ENCODE assay signal across 17 cellular contexts in genomic region chr12:62971769-62972525, GRCh38. TPM values are rescaled to one million over a fixed set of nuclear protein-coding genes. Genes with fewer than 3 reads are reported as not detected.
"Had no signal": no experiment of that assay in that cellular context is flagged by ENCODE, and none has a peak within 500 bp of the region (broad histone marks: within the 10 kb centered on the region; RNA-seq: fewer than 3 reads in every experiment).

No MANE protein-coding gene starts in this region.

- H3K4me3 ChIP-seq: lung, psoas muscle, sigmoid colon, suprapubic skin, upper lobe of left lung had no signal

- H3K36me3 ChIP-seq: brain microvascular endothelial cell, sigmoid colon, suprapubic skin, upper lobe of left lung had no signal

- H3K27me3 ChIP-seq: brain microvascular endothelial cell, sigmoid colon, suprapubic skin, upper lobe of left lung had no signal

- H3K27ac ChIP-seq: brain microvascular endothelial cell, psoas muscle, sigmoid colon, suprapubic skin, upper lobe of left lung had no signal

- H3K9me3 ChIP-seq: psoas muscle, sigmoid colon, suprapubic skin, upper lobe of left lung had no signal

- ATAC-seq: esophagus mucosa; naive thymus-derived CD8-positive, alpha-beta T cell; psoas muscle had no signal

- DNase-seq: activated CD4-positive, alpha-beta memory T cell treated with anti-CD3 and anti-CD28 coated beads for 36 hours; activated gamma-delta T cell; activated T-cell treated with anti-CD3 and anti-CD28 coated beads, Interleukin-2, amount 50 U/mL, for 48 hours; amygdala; brain microvascular endothelial cell; hippocampal formation; immature natural killer cell; naive thymus-derived CD8-positive, alpha-beta T cell; nucleus accumbens; psoas muscle; sigmoid colon; stimulated activated CD4-positive, alpha-beta T cell treated with anti-CD3 and anti-CD28 coated beads, Interleukin-12 subunit alpha, Interleukin-12 subunit beta, amount 100 ng/mL, for 4 hours; stimulated activated naive CD4-positive, alpha-beta T cell treated with Interleukin-2 at 50 U/mL for 16 hours; upper lobe of left lung had no signal

- H3K4me1 ChIP-seq: psoas muscle, sigmoid colon, suprapubic skin, upper lobe of left lung had no signal

RNA-seq across cellular contexts. Expression of gene PPM1H, which starts 37.0 kb away (rescaled TPM):
- total RNA-seq: activated CD4-positive, alpha-beta memory T cell treated with anti-CD3 and anti-CD28 coated beads for 36 hours; naive thymus-derived CD8-positive, alpha-beta T cell had no signal
